In the genomic region with DNA sequence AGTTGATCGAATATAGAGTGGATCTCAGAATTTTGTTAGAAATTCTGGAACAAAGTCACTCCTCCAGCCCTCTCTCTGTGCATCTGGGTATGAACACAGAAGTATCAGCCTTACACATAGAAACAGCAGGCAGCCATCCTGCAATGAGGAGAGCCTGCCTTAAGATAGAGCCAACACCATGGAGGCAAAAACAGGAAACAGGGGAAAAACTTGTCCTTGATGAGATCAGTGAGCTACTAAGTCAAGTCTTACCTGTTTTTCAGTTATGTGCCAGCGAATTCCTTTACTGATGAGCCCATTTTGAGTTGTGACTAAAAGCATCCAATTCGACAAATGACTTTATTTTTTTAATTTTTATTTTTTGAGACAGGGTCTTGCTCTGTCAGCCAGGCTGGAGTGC, we compare ENCODE assay signal across 34 cellular contexts. TPM values are rescaled to one million over a fixed set of nuclear protein-coding genes. Genes with fewer than 3 reads are reported as not detected.
"Had no signal": no experiment of that assay in that cellular context is flagged by ENCODE, and none has a peak within 500 bp of the region (broad histone marks: within the 10 kb centered on the region; RNA-seq: fewer than 3 reads in every experiment).

No MANE protein-coding gene starts in this region.

- H3K36me3 Mint-ChIP-seq: activated naive CD4-positive, alpha-beta T cell treated with anti-CD3 and anti-CD28 coated beads, Interleukin-2, amount 50 U/mL, for 72 hours had no signal

- H3K36me3 ChIP-seq: brain microvascular endothelial cell had no signal

- H3K27ac ChIP-seq: brain microvascular endothelial cell, KMS-11, PC-9, VCaP had no signal

- H3K4me3 Mint-ChIP-seq: activated B cell treated with CpG ODN at 0.5 μM for 24 hours; activated CD4-positive, alpha-beta memory T cell treated with anti-CD3 and anti-CD28 coated beads for 36 hours; central memory CD8-positive, alpha-beta T cell had no signal

- ATAC-seq: activated naive CD4-positive, alpha-beta T cell treated with anti-CD3 and anti-CD28 coated beads, Interleukin-2, amount 50 U/mL, for 72 hours had no signal

- H3K4me1 Mint-ChIP-seq: activated B cell treated with CpG ODN at 0.5 μM for 24 hours; central memory CD8-positive, alpha-beta T cell had no signal

- H3K9me3 Mint-ChIP-seq: activated B cell treated with CpG ODN at 0.5 μM for 24 hours; activated CD4-positive, alpha-beta memory T cell treated with anti-CD3 and anti-CD28 coated beads for 36 hours; activated naive CD4-positive, alpha-beta T cell treated with anti-CD3 and anti-CD28 coated beads, Interleukin-2, amount 50 U/mL, for 72 hours; central memory CD8-positive, alpha-beta T cell had no signal

- DNase-seq: activated B cell treated with CpG ODN at 0.5 μM for 24 hours; activated CD4-positive, alpha-beta memory T cell treated with anti-CD3 and anti-CD28 coated beads for 36 hours; activated CD4-positive, alpha-beta T cell treated with anti-CD3 and anti-CD28 coated beads for 4 hours; activated CD4-positive, alpha-beta T cell treated with anti-CD3 and anti-CD28 coated beads, Interleukin-2, amount 50 U/mL, for 1 hour; activated CD4-positive, CD25-positive, alpha-beta regulatory T cell treated with anti-CD3 and anti-CD28 coated beads, Interleukin-2, amount 50 U/mL, for 72 hours; activated CD8-positive, alpha-beta memory T cell treated with anti-CD3 and anti-CD28 coated beads, Interleukin-2, amount 50 U/mL, for 4 hours; activated effector memory CD4-positive, alpha-beta T cell treated with anti-CD3 and anti-CD28 coated beads, Interleukin-2, amount 50 U/mL, for 16 hours; activated naive CD4-positive, alpha-beta T cell; activated T-cell treated with anti-CD3 and anti-CD28 coated beads, Interleukin-2, amount 50 U/mL, for 48 hours; amniotic stem cell; aorta; brain microvascular endothelial cell; MM.1S; NCI-H1092 treated with DMSO at 0.1 percent for 48 hours; NCI-H1417; NCI-H146; NCI-H187; NCI-H2029 treated with DMSO at 0.1 percent for 48 hours; NCI-H2107; NCI-H2171; NCI-H510A; NCI-H526; NCI-H748 treated with DMSO at 0.1 percent for 48 hours; NK-92 treated with Interleukin-12 subunit alpha and Interleukin-12 subunit beta, amount 100 ng/mL, for 24 hours; PC-9; Right ventricle myocardium superior; SW 1271; T-helper 1 cell; T-helper 2 cell; T-helper 9 cell had no signal

- H3K27ac Mint-ChIP-seq: activated B cell treated with CpG ODN at 0.5 μM for 24 hours; activated CD4-positive, alpha-beta memory T cell treated with anti-CD3 and anti-CD28 coated beads for 36 hours had no signal

- H3K27me3 ChIP-seq: brain microvascular endothelial cell had no signal

- H3K27me3 Mint-ChIP-seq: activated B cell treated with CpG ODN at 0.5 μM for 24 hours; activated CD4-positive, alpha-beta memory T cell treated with anti-CD3 and anti-CD28 coated beads for 36 hours; central memory CD8-positive, alpha-beta T cell had no signal

- H3K4me3 ChIP-seq: PC-9 had no signal

RNA-seq across cellular contexts. Expression of gene TMEM169, which starts 41.8 kb away (rescaled TPM):
- polyA plus RNA-seq: aorta had no signal
